Comparison of ENCODE assay signal across 1 cellular context in the genomic region with DNA sequence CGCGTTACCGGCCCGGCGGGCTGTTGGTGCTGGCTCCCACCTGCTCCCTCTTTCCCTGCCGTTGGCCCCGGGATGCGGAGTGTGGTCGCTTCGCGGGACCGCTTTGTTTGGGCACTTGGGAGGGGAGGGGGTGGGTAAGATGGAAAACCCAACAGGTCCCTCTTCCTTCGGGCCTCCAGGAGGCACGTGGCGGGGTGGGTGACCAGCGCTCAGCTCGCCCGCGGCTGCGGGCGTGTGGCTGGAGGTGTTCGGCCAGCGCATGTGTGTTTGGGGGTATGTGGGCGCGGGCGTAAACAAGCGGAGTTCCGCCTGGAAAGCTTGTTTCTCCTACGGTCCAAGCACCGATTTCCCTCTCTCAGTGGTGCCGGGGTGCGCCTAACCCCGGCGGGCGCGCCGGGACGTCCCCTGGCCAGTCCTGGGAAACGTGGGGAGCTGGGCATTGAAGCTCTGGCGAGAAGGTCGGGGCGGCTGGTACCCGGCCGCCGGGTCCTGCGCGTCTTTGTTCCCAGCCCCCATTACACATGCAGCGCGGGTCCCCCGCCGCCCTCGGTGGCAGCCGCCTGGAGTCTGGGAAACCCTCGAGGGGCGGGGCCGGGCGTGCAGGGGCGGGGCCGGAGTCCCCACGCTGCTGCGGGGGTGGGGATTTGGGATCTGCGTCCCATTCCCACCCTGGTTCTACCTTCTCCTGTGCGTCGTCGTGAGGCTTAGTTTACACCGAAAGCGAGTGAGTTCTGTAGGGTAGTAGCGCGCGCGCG.
TF ChIP-seq lines count a peak whose summit lies in the region.

No MANE protein-coding gene starts in this region.

TF ChIP-seq in WTC11, 78 proteins besides CTCF, POLR2A, EP300 and RAD21 (continued from another document):
- TF ChIP-seq, protein P1, sequence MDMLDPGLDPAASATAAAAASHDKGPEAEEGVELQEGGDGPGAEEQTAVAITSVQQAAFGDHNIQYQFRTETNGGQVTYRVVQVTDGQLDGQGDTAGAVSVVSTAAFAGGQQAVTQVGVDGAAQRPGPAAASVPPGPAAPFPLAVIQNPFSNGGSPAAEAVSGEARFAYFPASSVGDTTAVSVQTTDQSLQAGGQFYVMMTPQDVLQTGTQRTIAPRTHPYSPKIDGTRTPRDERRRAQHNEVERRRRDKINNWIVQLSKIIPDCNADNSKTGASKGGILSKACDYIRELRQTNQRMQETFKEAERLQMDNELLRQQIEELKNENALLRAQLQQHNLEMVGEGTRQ (CRISPR knock-in tag; IDR thresholded peaks at IDR 0.05), result 0 out of 2 replicates have a peak, but pooled peaks have one; percentile 9
- TF ChIP-seq, protein P2, sequence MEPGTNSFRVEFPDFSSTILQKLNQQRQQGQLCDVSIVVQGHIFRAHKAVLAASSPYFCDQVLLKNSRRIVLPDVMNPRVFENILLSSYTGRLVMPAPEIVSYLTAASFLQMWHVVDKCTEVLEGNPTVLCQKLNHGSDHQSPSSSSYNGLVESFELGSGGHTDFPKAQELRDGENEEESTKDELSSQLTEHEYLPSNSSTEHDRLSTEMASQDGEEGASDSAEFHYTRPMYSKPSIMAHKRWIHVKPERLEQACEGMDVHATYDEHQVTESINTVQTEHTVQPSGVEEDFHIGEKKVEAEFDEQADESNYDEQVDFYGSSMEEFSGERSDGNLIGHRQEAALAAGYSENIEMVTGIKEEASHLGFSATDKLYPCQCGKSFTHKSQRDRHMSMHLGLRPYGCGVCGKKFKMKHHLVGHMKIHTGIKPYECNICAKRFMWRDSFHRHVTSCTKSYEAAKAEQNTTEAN (CRISPR knock-in tag; IDR thresholded peaks at IDR 0.05), result peak; percentile 55; the same call in 1 of the 2 replicates
- TF ChIP-seq ZNF232 (CRISPR knock-in tag; IDR thresholded peaks at IDR 0.05) (no peak; the same call in 1 of the 2 replicates), EMX1 (CRISPR knock-in tag; IDR thresholded peaks at IDR 0.05) (no peak), TEAD4 (CRISPR knock-in tag; IDR thresholded peaks at IDR 0.05) (no peak), HMGA2 (CRISPR knock-in tag; IDR thresholded peaks at IDR 0.05) (no peak), SOX15 (CRISPR knock-in tag; IDR thresholded peaks at IDR 0.05) (no peak), MYBL2 (CRISPR knock-in tag; IDR thresholded peaks at IDR 0.05) (no peak), ZNF317 (CRISPR knock-in tag; IDR thresholded peaks at IDR 0.05; ENCODE audit: borderline replicate concordance, low read depth) (no peak), IRF2 (CRISPR knock-in tag; IDR thresholded peaks at IDR 0.05; ENCODE audit: borderline replicate concordance, low read depth) (no peak), RELA (CRISPR knock-in tag; IDR thresholded peaks at IDR 0.05; ENCODE audit: borderline replicate concordance) (no peak; the same call in 1 of the 2 replicates), TCF7 (CRISPR knock-in tag; IDR thresholded peaks at IDR 0.05; ENCODE audit: low read depth) (no peak), NR1H2 (CRISPR knock-in tag; IDR thresholded peaks at IDR 0.05) (no peak), ZNF671 (CRISPR knock-in tag; IDR thresholded peaks at IDR 0.05) (no peak), NFATC4 (CRISPR knock-in tag; IDR thresholded peaks at IDR 0.05) (no peak), GABPB1 (CRISPR knock-in tag; IDR thresholded peaks at IDR 0.05) (no peak), MXD4 (CRISPR knock-in tag; IDR thresholded peaks at IDR 0.05; ENCODE audit: borderline replicate concordance) (no peak), ZNF396 (CRISPR knock-in tag; IDR thresholded peaks at IDR 0.05; ENCODE audit: borderline replicate concordance) (no peak), ZNF423 (CRISPR knock-in tag; IDR thresholded peaks at IDR 0.05) (no peak), NFYB (CRISPR knock-in tag; conservative IDR thresholded peaks at IDR 0.05; ENCODE audit: low read depth) (no peak), KAT7 (CRISPR knock-in tag; IDR thresholded peaks at IDR 0.05; ENCODE audit: borderline replicate concordance) (no peak), ELF4 (CRISPR knock-in tag; IDR thresholded peaks at IDR 0.05; ENCODE audit: low read depth) (no peak), SP1 (CRISPR knock-in tag; conservative IDR thresholded peaks at IDR 0.05) (peak; percentile 77; the same call in 1 of the 2 replicates), OVOL2 (CRISPR knock-in tag; IDR thresholded peaks at IDR 0.05; ENCODE audit: borderline replicate concordance) (no peak), PRRX2 (CRISPR knock-in tag; IDR thresholded peaks at IDR 0.05) (no peak), ZNF416 (CRISPR knock-in tag; IDR thresholded peaks at IDR 0.05) (no peak; the same call in 1 of the 2 replicates), NFE2L1 (CRISPR knock-in tag; IDR thresholded peaks at IDR 0.05) (no peak)
- TF ChIP-seq, protein P3, sequence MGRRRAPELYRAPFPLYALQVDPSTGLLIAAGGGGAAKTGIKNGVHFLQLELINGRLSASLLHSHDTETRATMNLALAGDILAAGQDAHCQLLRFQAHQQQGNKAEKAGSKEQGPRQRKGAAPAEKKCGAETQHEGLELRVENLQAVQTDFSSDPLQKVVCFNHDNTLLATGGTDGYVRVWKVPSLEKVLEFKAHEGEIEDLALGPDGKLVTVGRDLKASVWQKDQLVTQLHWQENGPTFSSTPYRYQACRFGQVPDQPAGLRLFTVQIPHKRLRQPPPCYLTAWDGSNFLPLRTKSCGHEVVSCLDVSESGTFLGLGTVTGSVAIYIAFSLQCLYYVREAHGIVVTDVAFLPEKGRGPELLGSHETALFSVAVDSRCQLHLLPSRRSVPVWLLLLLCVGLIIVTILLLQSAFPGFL (CRISPR knock-in tag; IDR thresholded peaks at IDR 0.05; ENCODE audit: borderline replicate concordance), result no peak
- TF ChIP-seq, protein P4, sequence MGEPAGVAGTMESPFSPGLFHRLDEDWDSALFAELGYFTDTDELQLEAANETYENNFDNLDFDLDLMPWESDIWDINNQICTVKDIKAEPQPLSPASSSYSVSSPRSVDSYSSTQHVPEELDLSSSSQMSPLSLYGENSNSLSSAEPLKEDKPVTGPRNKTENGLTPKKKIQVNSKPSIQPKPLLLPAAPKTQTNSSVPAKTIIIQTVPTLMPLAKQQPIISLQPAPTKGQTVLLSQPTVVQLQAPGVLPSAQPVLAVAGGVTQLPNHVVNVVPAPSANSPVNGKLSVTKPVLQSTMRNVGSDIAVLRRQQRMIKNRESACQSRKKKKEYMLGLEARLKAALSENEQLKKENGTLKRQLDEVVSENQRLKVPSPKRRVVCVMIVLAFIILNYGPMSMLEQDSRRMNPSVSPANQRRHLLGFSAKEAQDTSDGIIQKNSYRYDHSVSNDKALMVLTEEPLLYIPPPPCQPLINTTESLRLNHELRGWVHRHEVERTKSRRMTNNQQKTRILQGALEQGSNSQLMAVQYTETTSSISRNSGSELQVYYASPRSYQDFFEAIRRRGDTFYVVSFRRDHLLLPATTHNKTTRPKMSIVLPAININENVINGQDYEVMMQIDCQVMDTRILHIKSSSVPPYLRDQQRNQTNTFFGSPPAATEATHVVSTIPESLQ (CRISPR knock-in tag; IDR thresholded peaks at IDR 0.05), result no peak
- TF ChIP-seq, protein P5, sequence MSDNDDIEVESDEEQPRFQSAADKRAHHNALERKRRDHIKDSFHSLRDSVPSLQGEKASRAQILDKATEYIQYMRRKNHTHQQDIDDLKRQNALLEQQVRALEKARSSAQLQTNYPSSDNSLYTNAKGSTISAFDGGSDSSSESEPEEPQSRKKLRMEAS (CRISPR knock-in tag; IDR thresholded peaks at IDR 0.05), result peak; percentile 80
- TF ChIP-seq, protein P6, sequence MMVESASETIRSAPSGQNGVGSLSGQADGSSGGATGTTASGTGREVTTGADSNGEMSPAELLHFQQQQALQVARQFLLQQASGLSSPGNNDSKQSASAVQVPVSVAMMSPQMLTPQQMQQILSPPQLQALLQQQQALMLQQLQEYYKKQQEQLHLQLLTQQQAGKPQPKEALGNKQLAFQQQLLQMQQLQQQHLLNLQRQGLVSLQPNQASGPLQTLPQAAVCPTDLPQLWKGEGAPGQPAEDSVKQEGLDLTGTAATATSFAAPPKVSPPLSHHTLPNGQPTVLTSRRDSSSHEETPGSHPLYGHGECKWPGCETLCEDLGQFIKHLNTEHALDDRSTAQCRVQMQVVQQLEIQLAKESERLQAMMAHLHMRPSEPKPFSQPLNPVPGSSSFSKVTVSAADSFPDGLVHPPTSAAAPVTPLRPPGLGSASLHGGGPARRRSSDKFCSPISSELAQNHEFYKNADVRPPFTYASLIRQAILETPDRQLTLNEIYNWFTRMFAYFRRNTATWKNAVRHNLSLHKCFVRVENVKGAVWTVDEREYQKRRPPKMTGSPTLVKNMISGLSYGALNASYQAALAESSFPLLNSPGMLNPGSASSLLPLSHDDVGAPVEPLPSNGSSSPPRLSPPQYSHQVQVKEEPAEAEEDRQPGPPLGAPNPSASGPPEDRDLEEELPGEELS (CRISPR knock-in tag; IDR thresholded peaks at IDR 0.05), result no peak
- TF ChIP-seq, protein P7, sequence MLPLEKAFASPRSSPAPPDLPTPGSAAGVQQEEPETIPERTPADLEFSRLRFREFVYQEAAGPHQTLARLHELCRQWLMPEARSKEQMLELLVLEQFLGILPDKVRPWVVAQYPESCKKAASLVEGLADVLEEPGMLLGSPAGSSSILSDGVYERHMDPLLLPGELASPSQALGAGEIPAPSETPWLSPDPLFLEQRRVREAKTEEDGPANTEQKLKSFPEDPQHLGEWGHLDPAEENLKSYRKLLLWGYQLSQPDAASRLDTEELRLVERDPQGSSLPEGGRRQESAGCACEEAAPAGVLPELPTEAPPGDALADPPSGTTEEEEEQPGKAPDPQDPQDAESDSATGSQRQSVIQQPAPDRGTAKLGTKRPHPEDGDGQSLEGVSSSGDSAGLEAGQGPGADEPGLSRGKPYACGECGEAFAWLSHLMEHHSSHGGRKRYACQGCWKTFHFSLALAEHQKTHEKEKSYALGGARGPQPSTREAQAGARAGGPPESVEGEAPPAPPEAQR (CRISPR knock-in tag; IDR thresholded peaks at IDR 0.05), result no peak
- TF ChIP-seq, protein P8, sequence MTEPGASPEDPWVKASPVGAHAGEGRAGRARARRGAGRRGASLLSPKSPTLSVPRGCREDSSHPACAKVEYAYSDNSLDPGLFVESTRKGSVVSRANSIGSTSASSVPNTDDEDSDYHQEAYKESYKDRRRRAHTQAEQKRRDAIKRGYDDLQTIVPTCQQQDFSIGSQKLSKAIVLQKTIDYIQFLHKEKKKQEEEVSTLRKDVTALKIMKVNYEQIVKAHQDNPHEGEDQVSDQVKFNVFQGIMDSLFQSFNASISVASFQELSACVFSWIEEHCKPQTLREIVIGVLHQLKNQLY (CRISPR knock-in tag; IDR thresholded peaks at IDR 0.05), result no peak
- TF ChIP-seq, protein P9, sequence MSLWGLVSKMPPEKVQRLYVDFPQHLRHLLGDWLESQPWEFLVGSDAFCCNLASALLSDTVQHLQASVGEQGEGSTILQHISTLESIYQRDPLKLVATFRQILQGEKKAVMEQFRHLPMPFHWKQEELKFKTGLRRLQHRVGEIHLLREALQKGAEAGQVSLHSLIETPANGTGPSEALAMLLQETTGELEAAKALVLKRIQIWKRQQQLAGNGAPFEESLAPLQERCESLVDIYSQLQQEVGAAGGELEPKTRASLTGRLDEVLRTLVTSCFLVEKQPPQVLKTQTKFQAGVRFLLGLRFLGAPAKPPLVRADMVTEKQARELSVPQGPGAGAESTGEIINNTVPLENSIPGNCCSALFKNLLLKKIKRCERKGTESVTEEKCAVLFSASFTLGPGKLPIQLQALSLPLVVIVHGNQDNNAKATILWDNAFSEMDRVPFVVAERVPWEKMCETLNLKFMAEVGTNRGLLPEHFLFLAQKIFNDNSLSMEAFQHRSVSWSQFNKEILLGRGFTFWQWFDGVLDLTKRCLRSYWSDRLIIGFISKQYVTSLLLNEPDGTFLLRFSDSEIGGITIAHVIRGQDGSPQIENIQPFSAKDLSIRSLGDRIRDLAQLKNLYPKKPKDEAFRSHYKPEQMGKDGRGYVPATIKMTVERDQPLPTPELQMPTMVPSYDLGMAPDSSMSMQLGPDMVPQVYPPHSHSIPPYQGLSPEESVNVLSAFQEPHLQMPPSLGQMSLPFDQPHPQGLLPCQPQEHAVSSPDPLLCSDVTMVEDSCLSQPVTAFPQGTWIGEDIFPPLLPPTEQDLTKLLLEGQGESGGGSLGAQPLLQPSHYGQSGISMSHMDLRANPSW (CRISPR knock-in tag; conservative IDR thresholded peaks at IDR 0.05; ENCODE audit: low read depth), result no peak
- TF ChIP-seq, protein P10, sequence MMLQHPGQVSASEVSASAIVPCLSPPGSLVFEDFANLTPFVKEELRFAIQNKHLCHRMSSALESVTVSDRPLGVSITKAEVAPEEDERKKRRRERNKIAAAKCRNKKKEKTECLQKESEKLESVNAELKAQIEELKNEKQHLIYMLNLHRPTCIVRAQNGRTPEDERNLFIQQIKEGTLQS (CRISPR knock-in tag; conservative IDR thresholded peaks at IDR 0.05), result no peak
- TF ChIP-seq, protein P11, sequence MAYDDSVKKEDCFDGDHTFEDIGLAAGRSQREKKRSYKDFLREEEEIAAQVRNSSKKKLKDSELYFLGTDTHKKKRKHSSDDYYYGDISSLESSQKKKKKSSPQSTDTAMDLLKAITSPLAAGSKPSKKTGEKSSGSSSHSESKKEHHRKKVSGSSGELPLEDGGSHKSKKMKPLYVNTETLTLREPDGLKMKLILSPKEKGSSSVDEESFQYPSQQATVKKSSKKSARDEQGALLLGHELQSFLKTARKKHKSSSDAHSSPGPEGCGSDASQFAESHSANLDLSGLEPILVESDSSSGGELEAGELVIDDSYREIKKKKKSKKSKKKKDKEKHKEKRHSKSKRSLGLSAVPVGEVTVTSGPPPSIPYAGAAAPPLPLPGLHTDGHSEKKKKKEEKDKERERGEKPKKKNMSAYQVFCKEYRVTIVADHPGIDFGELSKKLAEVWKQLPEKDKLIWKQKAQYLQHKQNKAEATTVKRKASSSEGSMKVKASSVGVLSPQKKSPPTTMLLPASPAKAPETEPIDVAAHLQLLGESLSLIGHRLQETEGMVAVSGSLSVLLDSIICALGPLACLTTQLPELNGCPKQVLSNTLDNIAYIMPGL (CRISPR knock-in tag; IDR thresholded peaks at IDR 0.05), result no peak
- TF ChIP-seq, protein P12, sequence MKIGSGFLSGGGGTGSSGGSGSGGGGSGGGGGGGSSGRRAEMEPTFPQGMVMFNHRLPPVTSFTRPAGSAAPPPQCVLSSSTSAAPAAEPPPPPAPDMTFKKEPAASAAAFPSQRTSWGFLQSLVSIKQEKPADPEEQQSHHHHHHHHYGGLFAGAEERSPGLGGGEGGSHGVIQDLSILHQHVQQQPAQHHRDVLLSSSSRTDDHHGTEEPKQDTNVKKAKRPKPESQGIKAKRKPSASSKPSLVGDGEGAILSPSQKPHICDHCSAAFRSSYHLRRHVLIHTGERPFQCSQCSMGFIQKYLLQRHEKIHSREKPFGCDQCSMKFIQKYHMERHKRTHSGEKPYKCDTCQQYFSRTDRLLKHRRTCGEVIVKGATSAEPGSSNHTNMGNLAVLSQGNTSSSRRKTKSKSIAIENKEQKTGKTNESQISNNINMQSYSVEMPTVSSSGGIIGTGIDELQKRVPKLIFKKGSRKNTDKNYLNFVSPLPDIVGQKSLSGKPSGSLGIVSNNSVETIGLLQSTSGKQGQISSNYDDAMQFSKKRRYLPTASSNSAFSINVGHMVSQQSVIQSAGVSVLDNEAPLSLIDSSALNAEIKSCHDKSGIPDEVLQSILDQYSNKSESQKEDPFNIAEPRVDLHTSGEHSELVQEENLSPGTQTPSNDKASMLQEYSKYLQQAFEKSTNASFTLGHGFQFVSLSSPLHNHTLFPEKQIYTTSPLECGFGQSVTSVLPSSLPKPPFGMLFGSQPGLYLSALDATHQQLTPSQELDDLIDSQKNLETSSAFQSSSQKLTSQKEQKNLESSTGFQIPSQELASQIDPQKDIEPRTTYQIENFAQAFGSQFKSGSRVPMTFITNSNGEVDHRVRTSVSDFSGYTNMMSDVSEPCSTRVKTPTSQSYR (CRISPR knock-in tag; IDR thresholded peaks at IDR 0.05), result 0 out of 2 replicates have a peak, but pooled peaks have one; percentile 32
- TF ChIP-seq, protein P13, sequence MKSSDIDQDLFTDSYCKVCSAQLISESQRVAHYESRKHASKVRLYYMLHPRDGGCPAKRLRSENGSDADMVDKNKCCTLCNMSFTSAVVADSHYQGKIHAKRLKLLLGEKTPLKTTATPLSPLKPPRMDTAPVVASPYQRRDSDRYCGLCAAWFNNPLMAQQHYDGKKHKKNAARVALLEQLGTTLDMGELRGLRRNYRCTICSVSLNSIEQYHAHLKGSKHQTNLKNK (CRISPR knock-in tag; IDR thresholded peaks at IDR 0.05), result no peak
